Comparison of ENCODE assay signal across 22 cellular contexts in genomic region chr14:37167151-37168047, GRCh38. TPM values are rescaled to one million over a fixed set of nuclear protein-coding genes. Genes with fewer than 3 reads are reported as not detected.
A peak's percentile ranks its signal among the peaks of the same experiment; 100 is the strongest.
DNase-seq lines count a peak whose midpoint lies in the region; ATAC-seq and TF ChIP-seq lines count a peak whose summit lies in the region.
"Had no signal": no experiment of that assay in that cellular context is flagged by ENCODE, and none has a peak within 500 bp of the region (broad histone marks: within the 10 kb centered on the region; RNA-seq: fewer than 3 reads in every experiment).

No MANE protein-coding gene starts in this region.

- no peak overlapping the region for H3K27ac Mint-ChIP-seq in endodermal cell
- H3K27ac Mint-ChIP-seq: CD8-positive, alpha-beta memory T cell; IgD-negative memory B cell had no signal

- H3K9me1 ChIP-seq in IMR-90 (ENCODE audit: insufficient read depth, low read length): no peaks in the 10 kb centered on the region

- H3K4me2 ChIP-seq in IMR-90 (ENCODE audit: low read depth, low read length): no peak overlapping the region
- H3K4me2 ChIP-seq in mesendoderm (ENCODE audit: low read length): no peak overlapping the region
- H3K4me2 ChIP-seq: BLaER1 treated with 17β-estradiol and CSF1 and Interleukin-3, amounts not matched to agents 10 nM and 100 nM; SK-N-SH had no signal

- DNase-seq in H7 (peak; percentile 60), IMR-90 (no peak), endodermal cell (peak; percentile 72), mesendoderm (no peak), lower leg skin (ENCODE audit: low spot score in 2 of 2) (no peak), posterior vena cava (ENCODE audit: low spot score) (no peak), prostate gland (ENCODE audit: low spot score) (no peak)
- DNase-seq: CD8-positive, alpha-beta memory T cell; Kasumi-1; MG63; NCI-H1092 treated with DMSO at 0.1 percent for 48 hours; NCI-H146; NCI-H2029 treated with DMSO at 0.1 percent for 48 hours; NCI-H2171; NCI-H446; NCI-H69; NK-92 treated with Interleukin-12 subunit alpha and Interleukin-12 subunit beta, amount 100 ng/mL, for 24 hours; SHP77 treated with DMSO at 0.1 percent for 48 hours; SK-N-SH had no signal

- H3K23ac ChIP-seq in IMR-90 (ENCODE audit: low read depth, low read length) (no peak overlapping the region), mesendoderm (ENCODE audit: low read length) (no peak overlapping the region)

- 100% methylated on average over 1 of the region's 10 CpGs; no CpG with 5 or more reads in 1 of the 2 experiments for WGBS in IMR-90 (ENCODE audit: extremely low coverage in 2 of 2, insufficient read length in 1 of 2), 2 experiments
- 81 to 89% methylated on average over 8 to 10 of the region's 10 CpGs for WGBS in endodermal cell (ENCODE audit: insufficient coverage in 1 of 2, insufficient read length in 1 of 2), 2 experiments
- WGBS in mesendoderm (ENCODE audit: extremely low coverage, insufficient coverage, low lambda C conversion rate): no CpG with 5 or more reads among the region's 10 CpGs
- WGBS in lower leg skin, 2 donors: 80 to 83% methylated on average over 10 of the region's 10 CpGs
- 88% methylated on average over 10 of the region's 10 CpGs for WGBS in prostate gland

- H3K9ac ChIP-seq in IMR-90 (ENCODE audit: low read depth, low read length): no peak overlapping the region
- no peak overlapping the region for H3K9ac ChIP-seq in endodermal cell (ENCODE audit: extremely low read depth, low read length, poor library complexity, severe bottlenecking)
- H3K9ac ChIP-seq in mesendoderm (ENCODE audit: low read length): no peak overlapping the region
- H3K9ac ChIP-seq: BLaER1 treated with 17β-estradiol and CSF1 and Interleukin-3, amounts not matched to agents 10 nM and 100 nM; SK-N-SH had no signal

- no TSS peak for BruUV-seq in IMR-90 (replicated peaks; lab: Mats Ljungman, UMichigan)

- H2BK120ac ChIP-seq in IMR-90 (ENCODE audit: low read depth, low read length) (no peak overlapping the region), mesendoderm (ENCODE audit: low read depth, low read length) (no peak overlapping the region)

- H4K5ac ChIP-seq in IMR-90 (ENCODE audit: low read depth, low read length) (no peak overlapping the region), mesendoderm (ENCODE audit: low read length) (no peak overlapping the region)

- H2AFZ ChIP-seq in IMR-90 (replicated peaks; ENCODE audit: low read length, poor library complexity): no peak overlapping the region

- no peak for TF ChIP-seq POLR2A in IMR-90 (IDR thresholded peaks at IDR 0.05; ENCODE audit: low read depth, low read length)
- TF ChIP-seq POLR2A in lower leg skin (IDR thresholded peaks at IDR 0.05): no peak
- no peak for TF ChIP-seq POLR2A in prostate gland (IDR thresholded peaks at IDR 0.05)

- no peak overlapping the region for H2BK20ac ChIP-seq in IMR-90 (ENCODE audit: low read depth, low read length)

- peaks cover 15% of the 10 kb centered on the region for H3K4me1 Mint-ChIP-seq in endodermal cell
- H3K4me1 Mint-ChIP-seq: CD8-positive, alpha-beta memory T cell had no signal

- no peak overlapping the region for H3K56ac ChIP-seq in IMR-90 (ENCODE audit: extremely low read depth, insufficient read depth, low read length)
- H3K56ac ChIP-seq in mesendoderm (ENCODE audit: low read length): no peak overlapping the region

- in situ Hi-C loops in IMR-90 (cut with MboI; ENCODE audit: low sequenced_read_pairs): no loop called here

- H2AK5ac ChIP-seq in IMR-90 (ENCODE audit: low read depth, low read length): no peak overlapping the region
- no peak overlapping the region for H2AK5ac ChIP-seq in mesendoderm (ENCODE audit: low read length)

- H3K36me3 Mint-ChIP-seq in endodermal cell (ENCODE audit: low read depth): peaks cover under 1% of the 10 kb centered on the region
- H3K36me3 Mint-ChIP-seq: CD8-positive, alpha-beta memory T cell; IgD-negative memory B cell had no signal

- H2BK15ac ChIP-seq in IMR-90 (ENCODE audit: low read depth, low read length) (no peak overlapping the region), mesendoderm (replicated peaks; ENCODE audit: low read depth) (peak overlapping the region; percentile 2)

- H3K27ac ChIP-seq in IMR-90 (ENCODE audit: insufficient read depth, low read length) (no peak overlapping the region), endodermal cell (ENCODE audit: low read depth, low read length) (no peak overlapping the region), mesendoderm (ENCODE audit: low read depth, low read length) (no peak overlapping the region), prostate gland (no peak overlapping the region)
- H3K27ac ChIP-seq: BLaER1 treated with 17β-estradiol and CSF1 and Interleukin-3, amounts not matched to agents 10 nM and 100 nM had no signal

- CTCF ChIA-PET in IMR-90 (lab: Yijun Ruan, JAX): no interaction called here

- H2BK5ac ChIP-seq in IMR-90 (ENCODE audit: low read depth, low read length, poor library complexity, severe bottlenecking) (no peak overlapping the region), mesendoderm (ENCODE audit: low read length) (no peak overlapping the region)

- no peak overlapping the region for H3K4me3 ChIP-seq in H7 (ENCODE audit: insufficient read depth, low read depth, low read length)
- H3K4me3 ChIP-seq in IMR-90 (ENCODE audit: insufficient read depth, low read depth, low read length): no peak overlapping the region
- no peak overlapping the region for H3K4me3 ChIP-seq in endodermal cell (ENCODE audit: low read length)
- no peak overlapping the region for H3K4me3 ChIP-seq in mesendoderm (ENCODE audit: low read length)
- no peak overlapping the region for H3K4me3 ChIP-seq in lower leg skin (ENCODE audit: low read depth, poor library complexity, severe bottlenecking)
- no peak overlapping the region for H3K4me3 ChIP-seq in prostate gland
- H3K4me3 ChIP-seq: BLaER1 treated with 17β-estradiol and CSF1 and Interleukin-3, amounts not matched to agents 10 nM and 100 nM; MG63 had no signal

- H3K4ac ChIP-seq in IMR-90 (ENCODE audit: low read depth, low read length) (no peak overlapping the region), mesendoderm (ENCODE audit: low read depth, low read length) (no peak overlapping the region)

- no peak overlapping the region for H4K91ac ChIP-seq in IMR-90 (ENCODE audit: insufficient read depth, low read depth, low read length)

- H3K9me3 Mint-ChIP-seq in endodermal cell: peaks cover under 1% of the 10 kb centered on the region

- POLR2A ChIA-PET in IMR-90 (lab: Charles Lee; ENCODE audit: unreplicated experiment): no interaction called here

- H3K79me1 ChIP-seq in IMR-90 (ENCODE audit: low read depth in 1 of 2, low read length in 2 of 2) (no peaks in the 10 kb centered on the region), mesendoderm (ENCODE audit: low read length) (no peaks in the 10 kb centered on the region)

- ATAC-seq in IMR-90 (ENCODE audit: low read depth): no peak
- ATAC-seq: HCT116 had no signal

- H3K4me3 Mint-ChIP-seq in endodermal cell: no peak overlapping the region
- H3K4me3 Mint-ChIP-seq: CD8-positive, alpha-beta memory T cell; IgD-negative memory B cell had no signal

- no peaks in the 10 kb centered on the region for H3K79me2 ChIP-seq in mesendoderm (ENCODE audit: control insufficient read depth, insufficient read depth, low read length)

- no peak overlapping the region for H3K18ac ChIP-seq in IMR-90 (ENCODE audit: low read depth, low read length)
- no peak overlapping the region for H3K18ac ChIP-seq in mesendoderm (ENCODE audit: low read length)

- no peaks in the 10 kb centered on the region for H3K36me3 ChIP-seq in H7 (replicated peaks; ENCODE audit: control insufficient read depth, insufficient read depth, low read length)
- no peaks in the 10 kb centered on the region for H3K36me3 ChIP-seq in IMR-90 (ENCODE audit: control insufficient read depth, insufficient read depth, low read length)
- no peaks in the 10 kb centered on the region for H3K36me3 ChIP-seq in endodermal cell (ENCODE audit: control insufficient read depth, insufficient read depth, low read length)
- no peaks in the 10 kb centered on the region for H3K36me3 ChIP-seq in mesendoderm (ENCODE audit: control insufficient read depth, insufficient read depth, low read length)
- H3K36me3 ChIP-seq in prostate gland: no peaks in the 10 kb centered on the region
- H3K36me3 ChIP-seq: BLaER1 treated with 17β-estradiol and CSF1 and Interleukin-3, amounts not matched to agents 10 nM and 100 nM; MG63 had no signal

- TF ChIP-seq CTCF in IMR-90 (conservative IDR thresholded peaks at IDR 0.05; ENCODE audit: low read depth, low read length) (no peak), endodermal cell (conservative IDR thresholded peaks at IDR 0.05) (no peak), lower leg skin (IDR thresholded peaks at IDR 0.05) (no peak), prostate gland (IDR thresholded peaks at IDR 0.05) (no peak)

- H3K4me1 ChIP-seq in IMR-90 (ENCODE audit: control insufficient read depth, insufficient read depth, low read length) (no peaks in the 10 kb centered on the region), endodermal cell (ENCODE audit: control insufficient read depth, insufficient read depth, low read length) (no peaks in the 10 kb centered on the region), mesendoderm (ENCODE audit: control insufficient read depth, low read depth, low read length) (no peaks in the 10 kb centered on the region), prostate gland (replicated peaks) (no peaks in the 10 kb centered on the region)
- H3K4me1 ChIP-seq: BLaER1 treated with 17β-estradiol and CSF1 and Interleukin-3, amounts not matched to agents 10 nM and 100 nM had no signal

- H4K20me1 ChIP-seq in IMR-90 (ENCODE audit: insufficient read depth, low read length): no peaks in the 10 kb centered on the region
- H4K20me1 ChIP-seq: BLaER1 treated with 17β-estradiol and CSF1 and Interleukin-3, amounts not matched to agents 10 nM and 100 nM had no signal

- H3K14ac ChIP-seq in IMR-90 (replicated peaks; ENCODE audit: low read depth, low read length): no peak overlapping the region

- intact Hi-C loops in IMR-90 (cut with micrococcal nuclease) (no loop called here), lower leg skin (cut with DNase I; ENCODE audit: low total_unique reads) (no loop called here), posterior vena cava (cut with DNase I) (loop anchor here in 1 of 2 donors (5.0 kb wide), 1 partner anchor 665 kb away; no protein-coding TSS in a partner anchor), prostate gland (cut with DNase I) (no loop called here)

- dilution Hi-C loops in IMR-90 (cut with HindIII; ENCODE audit: low sequenced_read_pairs, unreplicated experiment): no loop called here

- H3K9me3 ChIP-seq in IMR-90 (ENCODE audit: control insufficient read depth, insufficient read depth, low read length) (no peaks in the 10 kb centered on the region), endodermal cell (ENCODE audit: control insufficient read depth, low read length) (no peaks in the 10 kb centered on the region), prostate gland (no peaks in the 10 kb centered on the region)
- H3K9me3 ChIP-seq: MG63, SK-N-SH had no signal

- H4K8ac ChIP-seq in IMR-90 (ENCODE audit: low read depth in 2 of 2, low read length in 2 of 2) (no peak overlapping the region), mesendoderm (ENCODE audit: low read depth, low read length) (no peak overlapping the region)

- H3K27me3 ChIP-seq in H7 (ENCODE audit: control insufficient read depth, insufficient read depth, low read length): no peaks in the 10 kb centered on the region
- H3K27me3 ChIP-seq in IMR-90 (ENCODE audit: control insufficient read depth, insufficient read depth, low read length): no peaks in the 10 kb centered on the region
- H3K27me3 ChIP-seq in endodermal cell (ENCODE audit: control insufficient read depth, insufficient read depth, low read length, poor library complexity, severe bottlenecking): no peaks in the 10 kb centered on the region
- H3K27me3 ChIP-seq in mesendoderm (ENCODE audit: insufficient read depth, low read length, poor library complexity): no peaks in the 10 kb centered on the region
- no peaks in the 10 kb centered on the region for H3K27me3 ChIP-seq in prostate gland (replicated peaks; ENCODE audit: insufficient read depth)
- H3K27me3 ChIP-seq: BLaER1 treated with 17β-estradiol and CSF1 and Interleukin-3, amounts not matched to agents 10 nM and 100 nM; MG63 had no signal

- peaks cover 5% of the 10 kb centered on the region for H3K27me3 Mint-ChIP-seq in endodermal cell (ENCODE audit: insufficient read depth)

- no peak for TF ChIP-seq RAD21 in IMR-90 (IDR thresholded peaks at IDR 0.05; ENCODE audit: low read length)

- no peak overlapping the region for H2AK9ac ChIP-seq in IMR-90 (replicated peaks; ENCODE audit: low read depth, low read length, poor library complexity)

RNA-seq across cellular contexts. Expression of gene SLC25A21, which starts 5.0 kb away (rescaled TPM):
- 7.7 and 8.1 TPM in 2 replicates for total RNA-seq in H7 (2014; rRNA removed; shearing (Covaris generic))
- 0.90 and 2.5 TPM in 2 replicates for total RNA-seq in IMR-90 (2012; rRNA removed)
- polyA plus RNA-seq in IMR-90 (2012; rRNA removed): 0.49 and 0.62 TPM in 2 replicates
- polyA plus RNA-seq in IMR-90 (2012; cell fraction: cytosol; rRNA removed): 0.21 TPM in 2 replicates
- polyA plus RNA-seq in IMR-90 (2012; cell fraction: nucleus; rRNA removed; ENCODE audit: low replicate concordance): 0.04 and 0.58 TPM in 2 replicates
- 1 to 10 TPM; 1.9 TPM for total RNA-seq in endodermal cell
- polyA plus RNA-seq in endodermal cell (2013, experiment 1 of 2): 2.2 TPM
- polyA plus RNA-seq in endodermal cell (2013, experiment 2 of 2): 1.6 TPM
- polyA plus RNA-seq in mesendoderm (2013, experiment 1 of 2): 2.2 TPM
- 2.1 TPM for polyA plus RNA-seq in mesendoderm (2013, experiment 2 of 2)
- under 1 TPM in 2 of 4 donors, not detected in 2; 0.08 to 0.29 TPM for total RNA-seq in lower leg skin
- total RNA-seq in posterior vena cava: 1 to 10 TPM in 1 of 2 donors, under 1 TPM in 1; 1.00 to 1.2 TPM
- total RNA-seq in prostate gland: 1 to 10 TPM; 1.5 to 7.7 TPM
- total RNA-seq: CD8-positive, alpha-beta memory T cell had no signal
- polyA plus RNA-seq: CD8-positive, alpha-beta memory T cell; IgD-negative memory B cell; SK-N-SH had no signal

RNA-seq across cellular contexts. Expression of gene MIPOL1, which starts 30.3 kb away (rescaled TPM):
- total RNA-seq in H7 (2014; rRNA removed; shearing (Covaris generic)): 7.0 and 25.0 TPM in 2 replicates
- total RNA-seq in IMR-90 (2012; rRNA removed) (5.9 and 11.4 TPM in 2 replicates), endodermal cell (10 to 100 TPM; 22.0 to 28.5 TPM), lower leg skin (1 to 10 TPM; 3.6 to 6.9 (median 5.9) TPM), posterior vena cava (10 to 100 TPM; 16.7 to 19.6 TPM), prostate gland (10 to 100 TPM; 14.4 to 31.4 TPM)
- 1.9 and 2.7 TPM in 2 replicates for polyA plus RNA-seq in IMR-90 (2012; rRNA removed)
- 0.16 and 0.40 TPM in 2 replicates for polyA plus RNA-seq in IMR-90 (2012; cell fraction: cytosol; rRNA removed)
- 0.52 and 2.6 TPM in 2 replicates for polyA plus RNA-seq in IMR-90 (2012; cell fraction: nucleus; rRNA removed; ENCODE audit: low replicate concordance)
- 9.8 TPM for polyA plus RNA-seq in endodermal cell (2013, experiment 1 of 2)
- 9.7 TPM for polyA plus RNA-seq in endodermal cell (2013, experiment 2 of 2)
- 8.6 TPM for polyA plus RNA-seq in mesendoderm (2013, experiment 1 of 2)
- 8.6 TPM for polyA plus RNA-seq in mesendoderm (2013, experiment 2 of 2)
- total RNA-seq: CD8-positive, alpha-beta memory T cell had no signal
- polyA plus RNA-seq: CD8-positive, alpha-beta memory T cell; IgD-negative memory B cell had no signal

Comparison
In these comparisons a context has a peak if more than half of its experiments do, and no peak if none do; other contexts are left out.
1. DNase-seq: peak in H7 (single experiment) and endodermal cell (single experiment); none in IMR-90 (single experiment), mesendoderm (single experiment), lower leg skin (0 of 2), posterior vena cava (single experiment) and prostate gland (single experiment).